In genomic region chr12:80186727-80187217, GRCh38 we compare ENCODE assay signal across 8 cellular contexts.
DNase-seq lines count a peak whose midpoint lies in the region; ATAC-seq, FAIRE-seq and TF ChIP-seq lines count a peak whose summit lies in the region.

No MANE protein-coding gene starts in this region.

- H3K27ac ChIP-seq in Peyer's patch (peak overlapping the region in 3 of 4 donors; percentile 30 to 84 (median 74)), small intestine (ENCODE audit: low read depth in 1 of 2, low read length in 1 of 2) (peak overlapping the region in 1 of 2 donors; percentile 91)

- FAIRE-seq in small intestine (lab: Jason Lieb, UNC): no peak

- TF ChIP-seq POLR2A in Peyer's patch (IDR thresholded peaks at IDR 0.05): no peak

- TF ChIP-seq CTCF in Peyer's patch (IDR thresholded peaks at IDR 0.05): peak in 5 of 6 experiments; percentile 22 to 73 (median 70)

- H3K4me1 ChIP-seq in Peyer's patch (peaks cover 0 to 4% (median 0%) of the 10 kb centered on the region in 4 donors), small intestine (ENCODE audit: control insufficient read depth in 2 of 2, insufficient read depth in 1 of 2, low read depth in 1 of 2, low read length in 1 of 2) (no peaks in the 10 kb centered on the region)

- H3K27me3 ChIP-seq in Peyer's patch (no peaks in the 10 kb centered on the region), small intestine (ENCODE audit: control insufficient read depth in 2 of 2, insufficient read depth in 2 of 2, low read length in 2 of 2) (no peaks in the 10 kb centered on the region)

- in situ Hi-C loops in T47D (cut with HindIII; ENCODE audit: low pct_unique_long_range_greater_than_20kb, low sequenced_read_pairs): no loop called here

- TF ChIP-seq RAD21 in Ishikawa (IDR thresholded peaks at IDR 0.05; ENCODE audit: low read depth): peak; percentile 86

- TF ChIP-seq EP300 in Ishikawa (IDR thresholded peaks at IDR 0.05; ENCODE audit: borderline replicate concordance): no peak

- WGBS in small intestine, 3 donors: 0 to 15% (median 8%) methylated on average over 2 of the region's 2 CpGs

- no peaks in the 10 kb centered on the region for H3K36me3 ChIP-seq in Peyer's patch
- H3K36me3 ChIP-seq in small intestine (ENCODE audit: control insufficient read depth in 2 of 2, insufficient read depth in 2 of 2, low read length in 2 of 2): no peaks in the 10 kb centered on the region

- DNase-seq in EL (peak; percentile 90), Peyer's patch (peak in 1 of 3 donors; percentile 57), T47D (ENCODE audit: low read depth in 1 of 2, low spot score in 1 of 2) (peak; percentile 54 to 89), inferior parietal cortex (ENCODE audit: extremely low spot score) (peak; percentile 87), small intestine (peak; percentile 74)

- ATAC-seq in GM21447 (IDR thresholded peaks at IDR 0.05; ENCODE audit: unreplicated experiment): peak; percentile 58
- no peak for ATAC-seq in GM19455 (IDR thresholded peaks at IDR 0.05; ENCODE audit: unreplicated experiment)

- H3K9me3 ChIP-seq in Peyer's patch (no peaks in the 10 kb centered on the region), small intestine (ENCODE audit: control insufficient read depth, low read depth) (no peaks in the 10 kb centered on the region)

- H3K4me3 ChIP-seq in Peyer's patch (no peak overlapping the region), small intestine (ENCODE audit: low read depth in 1 of 2, low read length in 2 of 2) (no peak overlapping the region)

TF ChIP-seq in Ishikawa, 13 proteins besides CTCF, POLR2A, EP300 and RAD21:
- TF ChIP-seq FOXM1 (IDR thresholded peaks at IDR 0.05; ENCODE audit: borderline replicate concordance, low read depth) (no peak), YY1 (IDR thresholded peaks at IDR 0.05; ENCODE audit: low read depth) (no peak), CREB1 (IDR thresholded peaks at IDR 0.05; ENCODE audit: low read depth) (no peak), EGR1 (IDR thresholded peaks at IDR 0.05) (no peak), TCF12 (IDR thresholded peaks at IDR 0.05; ENCODE audit: low read depth) (no peak), MAX (IDR thresholded peaks at IDR 0.05) (no peak), ZBTB7A (IDR thresholded peaks at IDR 0.05; ENCODE audit: low read depth) (no peak), TAF1 (IDR thresholded peaks at IDR 0.05; ENCODE audit: low read depth) (no peak), NFIC (IDR thresholded peaks at IDR 0.05) (no peak), TEAD4 (IDR thresholded peaks at IDR 0.05) (no peak), CEBPB (IDR thresholded peaks at IDR 0.05) (no peak)
- TF ChIP-seq, protein P1, sequence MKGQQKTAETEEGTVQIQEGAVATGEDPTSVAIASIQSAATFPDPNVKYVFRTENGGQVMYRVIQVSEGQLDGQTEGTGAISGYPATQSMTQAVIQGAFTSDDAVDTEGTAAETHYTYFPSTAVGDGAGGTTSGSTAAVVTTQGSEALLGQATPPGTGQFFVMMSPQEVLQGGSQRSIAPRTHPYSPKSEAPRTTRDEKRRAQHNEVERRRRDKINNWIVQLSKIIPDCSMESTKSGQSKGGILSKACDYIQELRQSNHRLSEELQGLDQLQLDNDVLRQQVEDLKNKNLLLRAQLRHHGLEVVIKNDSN (IDR thresholded peaks at IDR 0.05): no peak
- TF ChIP-seq, protein P2, sequence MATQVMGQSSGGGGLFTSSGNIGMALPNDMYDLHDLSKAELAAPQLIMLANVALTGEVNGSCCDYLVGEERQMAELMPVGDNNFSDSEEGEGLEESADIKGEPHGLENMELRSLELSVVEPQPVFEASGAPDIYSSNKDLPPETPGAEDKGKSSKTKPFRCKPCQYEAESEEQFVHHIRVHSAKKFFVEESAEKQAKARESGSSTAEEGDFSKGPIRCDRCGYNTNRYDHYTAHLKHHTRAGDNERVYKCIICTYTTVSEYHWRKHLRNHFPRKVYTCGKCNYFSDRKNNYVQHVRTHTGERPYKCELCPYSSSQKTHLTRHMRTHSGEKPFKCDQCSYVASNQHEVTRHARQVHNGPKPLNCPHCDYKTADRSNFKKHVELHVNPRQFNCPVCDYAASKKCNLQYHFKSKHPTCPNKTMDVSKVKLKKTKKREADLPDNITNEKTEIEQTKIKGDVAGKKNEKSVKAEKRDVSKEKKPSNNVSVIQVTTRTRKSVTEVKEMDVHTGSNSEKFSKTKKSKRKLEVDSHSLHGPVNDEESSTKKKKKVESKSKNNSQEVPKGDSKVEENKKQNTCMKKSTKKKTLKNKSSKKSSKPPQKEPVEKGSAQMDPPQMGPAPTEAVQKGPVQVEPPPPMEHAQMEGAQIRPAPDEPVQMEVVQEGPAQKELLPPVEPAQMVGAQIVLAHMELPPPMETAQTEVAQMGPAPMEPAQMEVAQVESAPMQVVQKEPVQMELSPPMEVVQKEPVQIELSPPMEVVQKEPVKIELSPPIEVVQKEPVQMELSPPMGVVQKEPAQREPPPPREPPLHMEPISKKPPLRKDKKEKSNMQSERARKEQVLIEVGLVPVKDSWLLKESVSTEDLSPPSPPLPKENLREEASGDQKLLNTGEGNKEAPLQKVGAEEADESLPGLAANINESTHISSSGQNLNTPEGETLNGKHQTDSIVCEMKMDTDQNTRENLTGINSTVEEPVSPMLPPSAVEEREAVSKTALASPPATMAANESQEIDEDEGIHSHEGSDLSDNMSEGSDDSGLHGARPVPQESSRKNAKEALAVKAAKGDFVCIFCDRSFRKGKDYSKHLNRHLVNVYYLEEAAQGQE (IDR thresholded peaks at IDR 0.05; ENCODE audit: low read depth): no peak
